ENCODE assay signal across 19 cellular contexts in the genomic region with DNA sequence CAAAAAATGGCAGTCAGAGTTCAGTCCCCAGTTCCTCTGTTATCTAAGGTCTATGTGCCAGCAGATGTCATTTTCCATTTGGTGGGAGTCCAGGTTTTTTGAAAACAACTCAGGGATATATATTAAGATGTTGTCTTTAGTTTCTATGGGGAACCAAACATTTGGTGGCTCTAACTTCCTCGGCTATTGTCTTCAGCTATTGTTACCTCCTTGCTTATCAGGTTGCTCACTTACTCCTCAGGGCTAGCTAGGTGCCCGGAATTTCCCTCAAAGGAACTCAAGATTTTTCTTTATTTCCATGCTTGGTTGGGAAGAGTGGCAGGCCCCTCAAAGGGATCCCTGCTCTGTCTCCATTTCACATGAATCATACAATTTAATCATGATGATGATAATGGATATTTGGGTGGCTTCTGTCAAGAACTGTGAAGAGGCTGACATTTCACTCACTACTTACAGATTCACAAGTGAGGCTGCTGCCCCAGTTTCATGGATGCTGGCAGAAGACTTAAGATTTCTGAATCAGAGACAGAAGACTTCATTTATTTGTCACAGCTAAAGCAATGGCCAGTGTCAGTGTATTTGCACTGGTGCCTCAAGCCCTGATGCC.
"Had no signal": no experiment of that assay in that cellular context is flagged by ENCODE, and none has a peak within 500 bp of the region (broad histone marks: within the 10 kb centered on the region; RNA-seq: fewer than 3 reads in every experiment).

No MANE protein-coding gene starts in this region.

- H3K27me3 ChIP-seq: foreskin keratinocyte, heart left ventricle, right atrium auricular region, tibial artery had no signal

- H3K4me1 ChIP-seq: esophagus squamous epithelium, foreskin keratinocyte, right atrium auricular region had no signal

- H3K36me3 Mint-ChIP-seq: activated CD4-positive, alpha-beta memory T cell treated with anti-CD3 and anti-CD28 coated beads for 36 hours; activated naive CD8-positive, alpha-beta T cell; memory B cell; stimulated activated effector memory CD8-positive, alpha-beta T cell treated with anti-CD3 and anti-CD28 coated beads, Interleukin-12 subunit alpha, Interleukin-12 subunit beta, amount 100 ng/mL, for 72 hours; T-cell had no signal

- H3K27me3 Mint-ChIP-seq: activated CD4-positive, alpha-beta memory T cell treated with anti-CD3 and anti-CD28 coated beads for 36 hours; memory B cell; T-cell had no signal

- ATAC-seq: foreskin keratinocyte; heart left ventricle; left lobe of liver; stimulated activated effector memory CD8-positive, alpha-beta T cell treated with anti-CD3 and anti-CD28 coated beads, Interleukin-12 subunit alpha, Interleukin-12 subunit beta, amount 100 ng/mL, for 72 hours; T-cell had no signal

- H3K4me2 ChIP-seq: smooth muscle cell had no signal

- H3K9me3 Mint-ChIP-seq: memory B cell had no signal

- H3K9me3 ChIP-seq: esophagus squamous epithelium, heart left ventricle, right atrium auricular region, tibial artery had no signal

- H3K27ac ChIP-seq: esophagus squamous epithelium, foreskin keratinocyte, heart left ventricle, right atrium auricular region, tibial artery had no signal

- H3K27ac Mint-ChIP-seq: activated CD4-positive, alpha-beta memory T cell treated with anti-CD3 and anti-CD28 coated beads for 36 hours; activated naive CD8-positive, alpha-beta T cell; memory B cell; stimulated activated effector memory CD8-positive, alpha-beta T cell treated with anti-CD3 and anti-CD28 coated beads, Interleukin-12 subunit alpha, Interleukin-12 subunit beta, amount 100 ng/mL, for 72 hours; T-cell had no signal

- H3K4me1 Mint-ChIP-seq: stimulated activated effector memory CD8-positive, alpha-beta T cell treated with anti-CD3 and anti-CD28 coated beads, Interleukin-12 subunit alpha, Interleukin-12 subunit beta, amount 100 ng/mL, for 72 hours had no signal

- H3K36me3 ChIP-seq: esophagus squamous epithelium, heart left ventricle, right atrium auricular region, tibial artery had no signal

- FAIRE-seq: endometrium had no signal

- H3K4me3 Mint-ChIP-seq: activated CD4-positive, alpha-beta memory T cell treated with anti-CD3 and anti-CD28 coated beads for 36 hours; activated naive CD8-positive, alpha-beta T cell; memory B cell; stimulated activated effector memory CD8-positive, alpha-beta T cell treated with anti-CD3 and anti-CD28 coated beads, Interleukin-12 subunit alpha, Interleukin-12 subunit beta, amount 100 ng/mL, for 72 hours; T-cell had no signal

- DNase-seq: activated CD4-positive, alpha-beta memory T cell treated with anti-CD3 and anti-CD28 coated beads for 36 hours; activated CD4-positive, alpha-beta T cell treated with anti-CD3 and anti-CD28 coated beads for 1 hour; activated gamma-delta T cell; activated T-cell treated with anti-CD3 and anti-CD28 coated beads, Interleukin-2, amount 50 U/mL, for 48 hours; amygdala; esophagus squamous epithelium; foreskin keratinocyte; heart left ventricle; islet precursor cell; T-cell; T1000; tibial artery had no signal

- H3K4me3 ChIP-seq: esophagus squamous epithelium, heart left ventricle, right atrium auricular region, smooth muscle cell, tibial artery had no signal
